ENCODE assay signal across 18 cellular contexts in genomic region chr15:88651293-88651692, GRCh38. TPM values are rescaled to one million over a fixed set of nuclear protein-coding genes. Genes with fewer than 3 reads are reported as not detected.
DNase-seq lines count a peak whose midpoint lies in the region; ATAC-seq, FAIRE-seq and TF ChIP-seq lines count a peak whose summit lies in the region.
"Had no signal": no experiment of that assay in that cellular context is flagged by ENCODE, and none has a peak within 500 bp of the region (broad histone marks: within the 10 kb centered on the region; RNA-seq: fewer than 3 reads in every experiment).

No MANE protein-coding gene starts in this region.

- H3K27me3 Mint-ChIP-seq in activated CD4-positive, alpha-beta T cell treated with anti-CD3 and anti-CD28 coated beads, Interleukin-2, amount 10 ng/mL, durations not matched to agents 7 days and 5 days, result no peaks in the 10 kb centered on the region
- H3K27me3 Mint-ChIP-seq in activated CD8-positive, alpha-beta memory T cell treated with anti-CD3 and anti-CD28 coated beads, Interleukin-2, amount 10 ng/mL, durations not matched to agents 7 days and 5 days, result no peaks in the 10 kb centered on the region
- H3K27me3 Mint-ChIP-seq in immature natural killer cell (ENCODE audit: low read depth in 3 of 3), result peaks cover 0 to 3% (median 2%) of the 10 kb centered on the region in 3 donors

- H3K9me3 Mint-ChIP-seq in activated CD4-positive, alpha-beta T cell treated with anti-CD3 and anti-CD28 coated beads, Interleukin-2, amount 10 ng/mL, durations not matched to agents 7 days and 5 days, result no peaks in the 10 kb centered on the region
- no peaks in the 10 kb centered on the region for H3K9me3 Mint-ChIP-seq in activated CD8-positive, alpha-beta memory T cell treated with anti-CD3 and anti-CD28 coated beads, Interleukin-2, amount 10 ng/mL, durations not matched to agents 7 days and 5 days (ENCODE audit: low read depth)
- H3K9me3 Mint-ChIP-seq in immature natural killer cell, result peaks cover 0 to 2% (median 0%) of the 10 kb centered on the region in 6 donors

- TF ChIP-seq POLR2A in H54 (IDR thresholded peaks at IDR 0.05; ENCODE audit: low read depth, low read length), result no peak

- intact Hi-C loops in dorsolateral prefrontal cortex (cut with DNase I), result loop anchor here in 1 of 2 donors (10.0 kb wide), 1 partner anchor 254 kb away; no protein-coding TSS in a partner anchor

- CTCF ChIA-PET in activated CD4-positive, alpha-beta T cell treated with anti-CD3 and anti-CD28 coated beads, Interleukin-2, amount 10 ng/mL, durations not matched to agents 7 days and 5 days (lab: Charles Lee), result no interaction called here
- CTCF ChIA-PET in activated CD8-positive, alpha-beta memory T cell treated with anti-CD3 and anti-CD28 coated beads, Interleukin-2, amount 10 ng/mL, durations not matched to agents 7 days and 5 days (lab: Charles Lee), result interaction anchor here (0.8 kb wide), 1 partner anchor 27 kb away, joined by 4 read pairs; no protein-coding TSS in a partner anchor

- TF ChIP-seq CTCF in dorsolateral prefrontal cortex (IDR thresholded peaks at IDR 0.05 in 54 of 56, conservative IDR thresholded peaks at IDR 0.05 in 2 of 56; ENCODE audit: low read depth in 1 of 56, partially characterized antibody in 56 of 56), result no peak

- no peak overlapping the region for H3K4me3 ChIP-seq in dorsolateral prefrontal cortex
- H3K4me3 ChIP-seq: breast epithelium, HAP-1, tibial artery had no signal

- FAIRE-seq in H54 (lab: Jason Lieb, UNC), result no peak
- FAIRE-seq: HTR-8/SVneo had no signal

- H3K4me1 Mint-ChIP-seq in activated CD4-positive, alpha-beta T cell treated with anti-CD3 and anti-CD28 coated beads, Interleukin-2, amount 10 ng/mL, durations not matched to agents 7 days and 5 days, result peaks cover 77% of the 10 kb centered on the region
- peaks cover 46% of the 10 kb centered on the region for H3K4me1 Mint-ChIP-seq in activated CD8-positive, alpha-beta memory T cell treated with anti-CD3 and anti-CD28 coated beads, Interleukin-2, amount 10 ng/mL, durations not matched to agents 7 days and 5 days
- H3K4me1 Mint-ChIP-seq in immature natural killer cell, result peaks cover 47 to 50% of the 10 kb centered on the region in 2 donors

- no peaks in the 10 kb centered on the region for H3K27me3 ChIP-seq in dorsolateral prefrontal cortex
- H3K27me3 ChIP-seq: breast epithelium, tibial artery had no signal

- ATAC-seq in activated CD8-positive, alpha-beta memory T cell treated with anti-CD3 and anti-CD28 coated beads, Interleukin-2, amount 10 ng/mL, durations not matched to agents 7 days and 5 days, result no peak
- ATAC-seq: left ventricle myocardium superior had no signal

- H3K27ac ChIP-seq in substantia nigra (ENCODE audit: low read depth, low read length, poor library complexity, severe bottlenecking) (peak overlapping the region; percentile 49), dorsolateral prefrontal cortex (peak overlapping the region in 27 of 59 donors; percentile 1 to 99 (median 98))
- H3K27ac ChIP-seq: breast epithelium, tibial artery had no signal

- H3K27ac Mint-ChIP-seq in activated CD4-positive, alpha-beta T cell treated with anti-CD3 and anti-CD28 coated beads, Interleukin-2, amount 10 ng/mL, durations not matched to agents 7 days and 5 days, result peak overlapping the region; percentile 66
- H3K27ac Mint-ChIP-seq in activated CD8-positive, alpha-beta memory T cell treated with anti-CD3 and anti-CD28 coated beads, Interleukin-2, amount 10 ng/mL, durations not matched to agents 7 days and 5 days, result peak overlapping the region; percentile 26
- peak overlapping the region; percentile 27 to 81 (median 65) for H3K27ac Mint-ChIP-seq in immature natural killer cell

- POLR2A ChIA-PET in activated CD4-positive, alpha-beta T cell treated with anti-CD3 and anti-CD28 coated beads, Interleukin-2, amount 10 ng/mL, durations not matched to agents 7 days and 5 days (lab: Charles Lee), result no interaction called here

- H3K36me3 Mint-ChIP-seq in activated CD4-positive, alpha-beta T cell treated with anti-CD3 and anti-CD28 coated beads, Interleukin-2, amount 10 ng/mL, durations not matched to agents 7 days and 5 days (ENCODE audit: low read depth), result peaks cover 62% of the 10 kb centered on the region
- H3K36me3 Mint-ChIP-seq in activated CD8-positive, alpha-beta memory T cell treated with anti-CD3 and anti-CD28 coated beads, Interleukin-2, amount 10 ng/mL, durations not matched to agents 7 days and 5 days, result peaks cover 55% of the 10 kb centered on the region
- peaks cover 0 to 26% (median 16%) of the 10 kb centered on the region in 3 donors for H3K36me3 Mint-ChIP-seq in immature natural killer cell

- H3K4me3 Mint-ChIP-seq in activated CD4-positive, alpha-beta T cell treated with anti-CD3 and anti-CD28 coated beads, Interleukin-2, amount 10 ng/mL, durations not matched to agents 7 days and 5 days, result no peak overlapping the region
- no peak overlapping the region for H3K4me3 Mint-ChIP-seq in activated CD8-positive, alpha-beta memory T cell treated with anti-CD3 and anti-CD28 coated beads, Interleukin-2, amount 10 ng/mL, durations not matched to agents 7 days and 5 days
- no peak overlapping the region for H3K4me3 Mint-ChIP-seq in immature natural killer cell

- DNase-seq in activated CD4-positive, alpha-beta T cell treated with anti-CD3 and anti-CD28 coated beads, Interleukin-2, amount 10 ng/mL, durations not matched to agents 7 days and 5 days, result peak; percentile 3
- no peak for DNase-seq in activated CD4-positive, alpha-beta T cell treated with anti-CD3 and anti-CD28 coated beads, Interleukin-2, amount 50 U/mL, for 1 hour
- peak; percentile 11 for DNase-seq in activated CD8-positive, alpha-beta memory T cell treated with anti-CD3 and anti-CD28 coated beads, Interleukin-2, amount 10 ng/mL, durations not matched to agents 7 days and 5 days
- no peak for DNase-seq in immature natural killer cell
- DNase-seq in substantia nigra (lab: John Stamatoyannopoulos, UW), result no peak
- DNase-seq in dorsolateral prefrontal cortex, result no peak
- DNase-seq in H54 (ENCODE audit: insufficient read length, low spot score), result no peak
- DNase-seq in GM19240 (ENCODE audit: insufficient read length, low spot score), result no peak
- DNase-seq: activated CD4-positive, alpha-beta T cell treated with anti-CD3 and anti-CD28 coated beads for 1 hour; activated effector memory CD4-positive, alpha-beta T cell treated with Interleukin-2 at 50 U/mL for 16 hours; EL; left ventricle myocardium superior; NCI-H1930; SHP77 treated with DMSO at 0.1 percent for 48 hours had no signal

RNA-seq across cellular contexts. Expression of gene ISG20, which starts 12.5 kb away (rescaled TPM):
- total RNA-seq in activated CD4-positive, alpha-beta T cell treated with anti-CD3 and anti-CD28 coated beads, Interleukin-2, amount 10 ng/mL, durations not matched to agents 7 days and 5 days, result 100 to 1,000 TPM; 206 to 236 TPM
- 100 to 1,000 TPM; 155 to 379 TPM for total RNA-seq in activated CD8-positive, alpha-beta memory T cell treated with anti-CD3 and anti-CD28 coated beads, Interleukin-2, amount 10 ng/mL, durations not matched to agents 7 days and 5 days
- polyA plus RNA-seq in immature natural killer cell, result 100 to 1,000 TPM; 286 to 365 (median 342) TPM
- 10 to 100 TPM in 20 of 120 experiments, 1 to 10 TPM in 100; 1.0 to 28.7 (median 6.0) TPM for total RNA-seq in dorsolateral prefrontal cortex

RNA-seq across cellular contexts. Expression of gene AEN, which starts 30.2 kb away (rescaled TPM):
- total RNA-seq in activated CD4-positive, alpha-beta T cell treated with anti-CD3 and anti-CD28 coated beads, Interleukin-2, amount 10 ng/mL, durations not matched to agents 7 days and 5 days, result 10 to 100 TPM; 45.7 to 52.5 TPM
- total RNA-seq in activated CD8-positive, alpha-beta memory T cell treated with anti-CD3 and anti-CD28 coated beads, Interleukin-2, amount 10 ng/mL, durations not matched to agents 7 days and 5 days, result 10 to 100 TPM; 55.7 to 57.4 TPM
- polyA plus RNA-seq in immature natural killer cell, result 10 to 100 TPM; 11.6 to 17.8 (median 12.1) TPM
- 10 to 100 TPM in 52 of 120 experiments, 1 to 10 TPM in 68; 3.9 to 18.5 (median 9.6) TPM for total RNA-seq in dorsolateral prefrontal cortex

Comparison
In these comparisons a context has a peak if more than half of its experiments do, and no peak if none do; other contexts are left out.
1. DNase-seq: peak in activated CD4-positive, alpha-beta T cell treated with anti-CD3 and anti-CD28 coated beads, Interleukin-2, amount 10 ng/mL, durations not matched to agents 7 days and 5 days (single experiment) and activated CD8-positive, alpha-beta memory T cell treated with anti-CD3 and anti-CD28 coated beads, Interleukin-2, amount 10 ng/mL, durations not matched to agents 7 days and 5 days (single experiment); none in activated CD4-positive, alpha-beta T cell treated with anti-CD3 and anti-CD28 coated beads, Interleukin-2, amount 50 U/mL, for 1 hour (single experiment), immature natural killer cell (0 of 3), substantia nigra (0 of 49), dorsolateral prefrontal cortex (0 of 10), H54 (single experiment) and GM19240 (single experiment).
2. RNA of gene ISG20, which starts 12.5 kb away (total RNA-seq): 155 to 379 TPM in activated CD8-positive, alpha-beta memory T cell treated with anti-CD3 and anti-CD28 coated beads, Interleukin-2, amount 10 ng/mL, durations not matched to agents 7 days and 5 days and 206 to 236 TPM in activated CD4-positive, alpha-beta T cell treated with anti-CD3 and anti-CD28 coated beads, Interleukin-2, amount 10 ng/mL, durations not matched to agents 7 days and 5 days; 1.0 to 28.7 TPM in dorsolateral prefrontal cortex; every median in the first group is over 4 times any median in the second.
3. Peak in every context shown above with its lines, with median percentiles within 50 percentile points of each other: H3K27ac Mint-ChIP-seq.